ENCODE assay signal across 2 cellular contexts in genomic region chr1:197787056-197787455, GRCh38.
TF ChIP-seq lines count a peak whose summit lies in the region.

No MANE protein-coding gene starts in this region.

TF ChIP-seq in SK-N-SH treated with all-trans-retinoic acid at 6 μM for 48 hours, 23 proteins besides CTCF, POLR2A, EP300 and RAD21:
- TF ChIP-seq TCF4 (CRISPR knock-in tag; IDR thresholded peaks at IDR 0.05; ENCODE audit: borderline replicate concordance), result no peak
- TF ChIP-seq POU6F1 (CRISPR knock-in tag; IDR thresholded peaks at IDR 0.05; ENCODE audit: borderline replicate concordance, low read depth), result no peak
- TF ChIP-seq TSHZ2 (CRISPR knock-in tag; IDR thresholded peaks at IDR 0.05), result no peak
- TF ChIP-seq CSDC2 (CRISPR knock-in tag; IDR thresholded peaks at IDR 0.05), result no peak
- TF ChIP-seq OSR1 (CRISPR knock-in tag; IDR thresholded peaks at IDR 0.05), result no peak
- no peak for TF ChIP-seq ISL1 (CRISPR knock-in tag; IDR thresholded peaks at IDR 0.05)
- no peak for TF ChIP-seq GLIS3 (CRISPR knock-in tag; IDR thresholded peaks at IDR 0.05)
- TF ChIP-seq TOX (CRISPR knock-in tag; IDR thresholded peaks at IDR 0.05; ENCODE audit: borderline replicate concordance), result no peak
- TF ChIP-seq RARB (CRISPR knock-in tag; IDR thresholded peaks at IDR 0.05), result no peak
- TF ChIP-seq ARNTL (CRISPR knock-in tag; IDR thresholded peaks at IDR 0.05; ENCODE audit: borderline replicate concordance, low read depth), result no peak
TF ChIP-seq in SK-N-SH treated with all-trans-retinoic acid at 6 μM for 48 hours: peak in this region for 0.

TF ChIP-seq in SK-N-SH, 30 proteins besides CTCF, POLR2A, EP300 and RAD21:
- no peak for TF ChIP-seq MAX (IDR thresholded peaks at IDR 0.05; ENCODE audit: low read depth)
- TF ChIP-seq USF2 (IDR thresholded peaks at IDR 0.05; ENCODE audit: borderline replicate concordance, low read depth, low read length), result no peak
- TF ChIP-seq TAF1 (IDR thresholded peaks at IDR 0.05; ENCODE audit: borderline replicate concordance, low read depth, low read length), result no peak
- TF ChIP-seq FOXJ3 (CRISPR knock-in tag; IDR thresholded peaks at IDR 0.05), result no peak
- no peak for TF ChIP-seq EZH2phosphoT487 (IDR thresholded peaks at IDR 0.05; ENCODE audit: borderline replicate concordance, low read depth)
- no peak for TF ChIP-seq PBX3 (IDR thresholded peaks at IDR 0.05)
- no peak for TF ChIP-seq FOSL2 (IDR thresholded peaks at IDR 0.05; ENCODE audit: borderline replicate concordance, low read depth)
